Comparison of ENCODE assay signal across 1 cellular context in genomic region chr12:31518680-31519227, GRCh38.
A peak's percentile ranks its signal among the peaks of the same experiment; 100 is the strongest.
TF ChIP-seq lines count a peak whose summit lies in the region.

No MANE protein-coding gene starts in this region.

TF ChIP-seq in A549, 52 proteins besides CTCF, POLR2A, EP300 and RAD21 (continued from another document):
- no peak for TF ChIP-seq RNF2 (IDR thresholded peaks at IDR 0.05; ENCODE audit: borderline replicate concordance, low read depth)
- TF ChIP-seq HOXA7 (CRISPR knock-in tag; IDR thresholded peaks at IDR 0.05) = no peak
- peak; percentile 96 for TF ChIP-seq MAFK (IDR thresholded peaks at IDR 0.05; ENCODE audit: partially characterized antibody)
- no peak for TF ChIP-seq EHMT2 (IDR thresholded peaks at IDR 0.05; ENCODE audit: low read depth)
- no peak for TF ChIP-seq TFCP2L1 (CRISPR knock-in tag; IDR thresholded peaks at IDR 0.05)
- peak; percentile 95 for TF ChIP-seq FOSL2 (IDR thresholded peaks at IDR 0.05)
- TF ChIP-seq FOSL2 (CRISPR knock-in tag; IDR thresholded peaks at IDR 0.05) = peak; percentile 98
- TF ChIP-seq NR3C1 (IDR thresholded peaks at IDR 0.05) = no peak
- no peak for TF ChIP-seq USF2 (IDR thresholded peaks at IDR 0.05)
- TF ChIP-seq SREBF2 (IDR thresholded peaks at IDR 0.05) = no peak
- no peak for TF ChIP-seq REST (IDR thresholded peaks at IDR 0.05)
- TF ChIP-seq HMGXB4 (CRISPR knock-in tag; IDR thresholded peaks at IDR 0.05; ENCODE audit: borderline replicate concordance) = no peak
- TF ChIP-seq GATA3 (IDR thresholded peaks at IDR 0.05; ENCODE audit: borderline replicate concordance) = peak; percentile 99
- peak; percentile 81 to 95 for TF ChIP-seq CEBPB (IDR thresholded peaks at IDR 0.05)
- TF ChIP-seq CBX8 (IDR thresholded peaks at IDR 0.05) = no peak
- TF ChIP-seq MYC (IDR thresholded peaks at IDR 0.05; ENCODE audit: borderline replicate concordance, low read length) = peak; percentile 40; the same call in 1 of the 2 replicates
- no peak for TF ChIP-seq NPAS2 (CRISPR knock-in tag; IDR thresholded peaks at IDR 0.05; ENCODE audit: borderline replicate concordance)
- TF ChIP-seq MAX (IDR thresholded peaks at IDR 0.05) = peak; percentile 80
- no peak for TF ChIP-seq TP53 (CRISPR knock-in tag; IDR thresholded peaks at IDR 0.05)
- peak; percentile 36; the same call in 1 of the 2 replicates for TF ChIP-seq HEYL (CRISPR knock-in tag; IDR thresholded peaks at IDR 0.05)
- no peak for TF ChIP-seq RCOR1 (IDR thresholded peaks at IDR 0.05; ENCODE audit: low read depth, low read length)
- TF ChIP-seq JUNB (IDR thresholded peaks at IDR 0.05) = peak; percentile 99
- TF ChIP-seq HOXB13 (CRISPR knock-in tag; IDR thresholded peaks at IDR 0.05; ENCODE audit: low read depth) = peak; percentile 85; the same call in 1 of the 2 replicates
- no peak for TF ChIP-seq KDM1A (IDR thresholded peaks at IDR 0.05; ENCODE audit: low read depth)
- TF ChIP-seq CHD4 (IDR thresholded peaks at IDR 0.05; ENCODE audit: borderline replicate concordance) = no peak
- TF ChIP-seq ZC3H11A (IDR thresholded peaks at IDR 0.05) = no peak
- peak; percentile 97; the same call in 2 of the 3 replicates for TF ChIP-seq BCL3 (IDR thresholded peaks at IDR 0.05)
- TF ChIP-seq CHD2 (IDR thresholded peaks at IDR 0.05; ENCODE audit: low read length, partially characterized antibody) = no peak
- peak; percentile 55; the same call in 2 of the 3 replicates for TF ChIP-seq SMC3 (IDR thresholded peaks at IDR 0.05)
